8 cellular contexts compared by ENCODE assay signal in genomic region chr22:45239378-45240136, GRCh38. TPM values are rescaled to one million over a fixed set of nuclear protein-coding genes. Genes with fewer than 3 reads are reported as not detected.
DNase-seq lines count a peak whose midpoint lies in the region; ATAC-seq, FAIRE-seq and TF ChIP-seq lines count a peak whose summit lies in the region.

No MANE protein-coding gene starts in this region.

- DNase-seq in activated naive CD4-positive, alpha-beta T cell treated with anti-CD3 and anti-CD28 coated beads for 36 hours, result no peak
- no peak for DNase-seq in activated naive CD4-positive, alpha-beta T cell treated with Interleukin-2 at 50 U/mL for 16 hours
- no peak for DNase-seq in activated naive CD8-positive, alpha-beta T cell treated with anti-CD3 and anti-CD28 coated beads for 36 hours
- DNase-seq in keratinocyte (ENCODE audit: low read depth, low spot score) (no peak), thoracic aorta (ENCODE audit: low spot score) (no peak), LoVo (ENCODE audit: low spot score) (no peak), kidney tubule cell (ENCODE audit: low spot score) (no peak)

- CTCF ChIA-PET in activated naive CD4-positive, alpha-beta T cell treated with anti-CD3 and anti-CD28 coated beads for 36 hours (lab: Charles Lee), result no interaction called here

- H3K36me3 ChIP-seq in keratinocyte (ENCODE audit: control insufficient read depth in 2 of 2, extremely low read depth in 1 of 2, insufficient read depth in 2 of 2, low read length in 2 of 2) (peaks cover 25 to 34% of the 10 kb centered on the region in 2 experiments), thoracic aorta (no peaks in the 10 kb centered on the region)

- peaks cover 12% of the 10 kb centered on the region for H4K20me1 ChIP-seq in keratinocyte (ENCODE audit: control insufficient read depth, extremely low read depth, insufficient read depth, low read length)

- peaks cover 24% of the 10 kb centered on the region for H3K4me1 ChIP-seq in keratinocyte (ENCODE audit: control insufficient read depth, extremely low read depth, insufficient read depth, low read length)
- peaks cover 10 to 23% of the 10 kb centered on the region in 2 donors for H3K4me1 ChIP-seq in thoracic aorta (ENCODE audit: control insufficient read depth in 1 of 2, low read depth in 2 of 2)

- no peaks in the 10 kb centered on the region for H3K27me3 Mint-ChIP-seq in activated naive CD4-positive, alpha-beta T cell treated with anti-CD3 and anti-CD28 coated beads for 36 hours (ENCODE audit: low read depth)
- H3K27me3 Mint-ChIP-seq in activated naive CD8-positive, alpha-beta T cell treated with anti-CD3 and anti-CD28 coated beads for 36 hours, result no peaks in the 10 kb centered on the region

- H3K9me3 ChIP-seq in keratinocyte (ENCODE audit: control insufficient read depth, low read depth, low read length) (no peaks in the 10 kb centered on the region), thoracic aorta (no peaks in the 10 kb centered on the region)

- no peaks in the 10 kb centered on the region for H3K9me1 ChIP-seq in keratinocyte (ENCODE audit: control insufficient read depth, extremely low read depth, insufficient read depth, low read length)

- ATAC-seq in thoracic aorta (ENCODE audit: insufficient number of reproducible peaks, low FRiP score, low read depth) (no peak), GM21529 (IDR thresholded peaks at IDR 0.05; ENCODE audit: unreplicated experiment) (no peak)

- H3K27me3 ChIP-seq in keratinocyte (ENCODE audit: control insufficient read depth, extremely low read depth, insufficient read depth, low read length), result no peaks in the 10 kb centered on the region
- no peaks in the 10 kb centered on the region for H3K27me3 ChIP-seq in thoracic aorta (replicated peaks; ENCODE audit: insufficient read depth)

- H3K27ac ChIP-seq in keratinocyte (ENCODE audit: control insufficient read depth, insufficient read depth, low read length) (peak overlapping the region; percentile 71), thoracic aorta (no peak overlapping the region)

- peak overlapping the region; percentile 72 for H3K4me2 ChIP-seq in keratinocyte (ENCODE audit: control insufficient read depth, extremely low read depth, insufficient read depth, low read depth, low read length)

- H3K79me2 ChIP-seq in keratinocyte (ENCODE audit: control insufficient read depth, insufficient read depth, low read length), result peaks cover 57% of the 10 kb centered on the region

- no peak overlapping the region for H3K27ac Mint-ChIP-seq in activated naive CD4-positive, alpha-beta T cell treated with anti-CD3 and anti-CD28 coated beads for 36 hours
- no peak overlapping the region for H3K27ac Mint-ChIP-seq in activated naive CD8-positive, alpha-beta T cell treated with anti-CD3 and anti-CD28 coated beads for 36 hours

- H3K4me3 ChIP-seq in keratinocyte (ENCODE audit: control insufficient read depth in 2 of 3, extremely low read depth in 1 of 3, insufficient read depth in 2 of 3, low read depth in 1 of 3, low read length in 3 of 3), result peak overlapping the region; percentile 86 to 92 (median 87)
- H3K4me3 ChIP-seq in thoracic aorta, result peak overlapping the region; percentile 90

- intact Hi-C loops in activated naive CD4-positive, alpha-beta T cell treated with anti-CD3 and anti-CD28 coated beads for 36 hours (cut with micrococcal nuclease), result loop anchor here (2.0 to 10.0 kb wide), 2 partner anchors 77 to 135 kb away; partner anchors contain the start of gene NUP50

- peaks cover 3% of the 10 kb centered on the region for H3K36me3 Mint-ChIP-seq in activated naive CD4-positive, alpha-beta T cell treated with anti-CD3 and anti-CD28 coated beads for 36 hours (ENCODE audit: low read depth)
- H3K36me3 Mint-ChIP-seq in activated naive CD8-positive, alpha-beta T cell treated with anti-CD3 and anti-CD28 coated beads for 36 hours, result no peaks in the 10 kb centered on the region

- H3K9ac ChIP-seq in keratinocyte (ENCODE audit: control insufficient read depth, extremely low read depth, insufficient read depth, low read length), result peak overlapping the region; percentile 84

- H2AFZ ChIP-seq in keratinocyte (ENCODE audit: control insufficient read depth, low read length), result peak overlapping the region; percentile 13

- FAIRE-seq in keratinocyte (lab: Jason Lieb, UNC), result peak; percentile 48

- dilution Hi-C loops in keratinocyte (cut with MboI; ENCODE audit: extremely low pct_ligation_motif_present, low sequenced_read_pairs), result no loop called here

- H3K4me3 Mint-ChIP-seq in activated naive CD4-positive, alpha-beta T cell treated with anti-CD3 and anti-CD28 coated beads for 36 hours, result peak overlapping the region; percentile 87
- H3K4me3 Mint-ChIP-seq in activated naive CD8-positive, alpha-beta T cell treated with anti-CD3 and anti-CD28 coated beads for 36 hours, result peak overlapping the region; percentile 94

- peaks cover 28% of the 10 kb centered on the region for H3K4me1 Mint-ChIP-seq in activated naive CD4-positive, alpha-beta T cell treated with anti-CD3 and anti-CD28 coated beads for 36 hours (ENCODE audit: low read depth)
- peaks cover 36% of the 10 kb centered on the region for H3K4me1 Mint-ChIP-seq in activated naive CD8-positive, alpha-beta T cell treated with anti-CD3 and anti-CD28 coated beads for 36 hours

- no peak for TF ChIP-seq CTCF in keratinocyte (optimal IDR thresholded peaks at IDR 0.05 in 1 of 3, IDR thresholded peaks at IDR 0.05 in 1 of 3, conservative IDR thresholded peaks at IDR 0.05 in 1 of 3; ENCODE audit: extremely low read depth in 1 of 3, insufficient read depth in 2 of 3, low read length in 3 of 3)
- no peak for TF ChIP-seq CTCF in thoracic aorta (IDR thresholded peaks at IDR 0.05)

- H3K9me3 Mint-ChIP-seq in activated naive CD4-positive, alpha-beta T cell treated with anti-CD3 and anti-CD28 coated beads for 36 hours, result no peaks in the 10 kb centered on the region
- no peaks in the 10 kb centered on the region for H3K9me3 Mint-ChIP-seq in activated naive CD8-positive, alpha-beta T cell treated with anti-CD3 and anti-CD28 coated beads for 36 hours

RNA-seq across cellular contexts. Expression of gene KIAA0930, which starts 1.1 kb away (rescaled TPM):
- total RNA-seq in activated naive CD4-positive, alpha-beta T cell treated with anti-CD3 and anti-CD28 coated beads for 36 hours, result 10 to 100 TPM; 16.6 to 19.5 TPM
- total RNA-seq in activated naive CD8-positive, alpha-beta T cell treated with anti-CD3 and anti-CD28 coated beads for 36 hours, result 10 to 100 TPM; 28.0 to 28.6 TPM
- polyA plus RNA-seq in keratinocyte, result 115 to 163 TPM (median 140 TPM) in 3 replicates
- 165 TPM for polyA plus RNA-seq in keratinocyte (2011; ENCODE audit: low read depth)
- polyA plus RNA-seq in keratinocyte (2011; cell fraction: cytosol; rRNA removed), result 117 and 219 TPM in 2 replicates
- polyA plus RNA-seq in keratinocyte (2011; cell fraction: nucleus; rRNA removed), result 109 and 144 TPM in 2 replicates
- polyA plus RNA-seq in keratinocyte (2012; ENCODE audit: low replicate concordance), result 103 and 146 TPM in 2 replicates
- 85.0 to 167 TPM (median 153 TPM) in 3 replicates for polyA minus RNA-seq in keratinocyte
- 157 TPM for polyA minus RNA-seq in keratinocyte (2011; cell fraction: cytosol; rRNA and poly(A)+ RNA removed)
- 58.6 and 79.3 TPM in 2 replicates for polyA minus RNA-seq in keratinocyte (2011; cell fraction: nucleus; rRNA and poly(A)+ RNA removed)
- total RNA-seq in thoracic aorta, result 10 to 100 TPM; 76.9 to 99.1 TPM

RNA-seq across cellular contexts. Expression of gene UPK3A, which starts 45.2 kb away (rescaled TPM):
- not detected for total RNA-seq in activated naive CD4-positive, alpha-beta T cell treated with anti-CD3 and anti-CD28 coated beads for 36 hours
- total RNA-seq in activated naive CD8-positive, alpha-beta T cell treated with anti-CD3 and anti-CD28 coated beads for 36 hours, result not detected
- polyA plus RNA-seq in keratinocyte, result not detected in 3 replicates
- not detected for polyA plus RNA-seq in keratinocyte (2011; ENCODE audit: low read depth)
- polyA plus RNA-seq in keratinocyte (2011; cell fraction: cytosol; rRNA removed), result not detected in 2 replicates
- not detected in 2 replicates for polyA plus RNA-seq in keratinocyte (2011; cell fraction: nucleus; rRNA removed)
- not detected in 2 replicates for polyA plus RNA-seq in keratinocyte (2012; ENCODE audit: low replicate concordance)
- not detected in 3 replicates for polyA minus RNA-seq in keratinocyte
- polyA minus RNA-seq in keratinocyte (2011; cell fraction: cytosol; rRNA and poly(A)+ RNA removed), result not detected
- polyA minus RNA-seq in keratinocyte (2011; cell fraction: nucleus; rRNA and poly(A)+ RNA removed), result not detected in 2 replicates
- not detected for total RNA-seq in thoracic aorta
